ENCODE assay signal across 8 cellular contexts in genomic region chr16:28975158-28975603, GRCh38. TPM values are rescaled to one million over a fixed set of nuclear protein-coding genes. Genes with fewer than 3 reads are reported as not detected.
DNase-seq lines count a peak whose midpoint lies in the region; TF ChIP-seq lines count a peak whose summit lies in the region.

No MANE protein-coding gene starts in this region.

- POLR2A ChIA-PET in SK-N-SH (lab: Yijun Ruan, JAX): interaction anchor here (1.0 to 1.9 kb wide), 2 partner anchors 9 to 35 kb away, joined by 3 to 8 read pairs; partner anchors contain the start of gene LAT

- H3K27me3 ChIP-seq in GM23248 (replicated peaks; ENCODE audit: insufficient read depth) (no peaks in the 10 kb centered on the region), SK-N-SH (ENCODE audit: insufficient read depth) (no peaks in the 10 kb centered on the region), sigmoid colon (no peaks in the 10 kb centered on the region)

- peaks cover 3% of the 10 kb centered on the region; the same call in 1 of the 2 replicates for H3F3A ChIP-seq in GM23248 (ENCODE audit: insufficient read depth)
- H3F3A ChIP-seq in SK-N-SH (replicated peaks; ENCODE audit: insufficient read depth): peaks cover 7% of the 10 kb centered on the region

- H3K9me2 ChIP-seq in GM23248 (ENCODE audit: insufficient read depth) (no peaks in the 10 kb centered on the region), SK-N-SH (no peaks in the 10 kb centered on the region)

- DNase-seq in AG08396 (ENCODE audit: low spot score) (peak; percentile 31), GM23248 (peak; percentile 47), SK-N-SH (no peak), foreskin fibroblast (peak in 1 of 2 donors; percentile 25), sigmoid colon (no peak), NCI-H2196 (lab: John Stamatoyannopoulos, UW; ENCODE audit: unreplicated experiment) (no peak), posterior cingulate gyrus (no peak), HPDE6-E6E7 (ENCODE audit: extremely low spot score) (no peak)

- TF ChIP-seq RAD21 in SK-N-SH (IDR thresholded peaks at IDR 0.05; ENCODE audit: low read length): no peak

- peaks cover 33% of the 10 kb centered on the region for H3K79me2 ChIP-seq in GM23248 (ENCODE audit: insufficient read depth)
- H3K79me2 ChIP-seq in SK-N-SH (ENCODE audit: insufficient read depth): peaks cover 27% of the 10 kb centered on the region

- H3K9ac ChIP-seq in GM23248: peak overlapping the region; percentile 99
- peak overlapping the region; percentile 84 for H3K9ac ChIP-seq in SK-N-SH

- H3K4me2 ChIP-seq in GM23248 (ENCODE audit: unreplicated experiment) (peak overlapping the region; percentile 87), SK-N-SH (peak overlapping the region; percentile 81)

- H3K4me3 ChIP-seq in GM23248 (peak overlapping the region; percentile 96), SK-N-SH (ENCODE audit: low read depth in 2 of 2, low read length in 1 of 2) (peak overlapping the region; percentile 66 to 83), foreskin fibroblast (ENCODE audit: low read depth in 1 of 2, low read length in 2 of 2) (peak overlapping the region; percentile 85 to 94), sigmoid colon (peak overlapping the region; percentile 66 to 98 (median 91))

- no peaks in the 10 kb centered on the region for H3K9me3 ChIP-seq in GM23248 (ENCODE audit: low read depth)
- H3K9me3 ChIP-seq in SK-N-SH: no peaks in the 10 kb centered on the region
- H3K9me3 ChIP-seq in sigmoid colon: no peaks in the 10 kb centered on the region

- H3K27ac ChIP-seq in GM23248: peak overlapping the region; percentile 98
- H3K27ac ChIP-seq in SK-N-SH (ENCODE audit: low read depth in 2 of 2, low read length in 1 of 2): peak overlapping the region in 1 of 2 experiments; percentile 93; a peak in 2 of 4 replicates
- peak overlapping the region; percentile 75 to 87 (median 85) for H3K27ac ChIP-seq in sigmoid colon

- in situ Hi-C loops in GM23248 (cut with MboI): no loop called here

- no peak for TF ChIP-seq POLR2A in sigmoid colon (IDR thresholded peaks at IDR 0.05)

- CTCF ChIA-PET in SK-N-SH (lab: Yijun Ruan, JAX): interaction anchor here (1.1 to 1.6 kb wide), 2 partner anchors 12 kb away, joined by 4 to 5 read pairs; no protein-coding TSS in a partner anchor

- H2AFZ ChIP-seq in GM23248 (peak overlapping the region; percentile 97), SK-N-SH (ENCODE audit: low read depth) (peak overlapping the region; percentile 61; the same call in 1 of the 2 replicates)

- H4K20me1 ChIP-seq in GM23248 (ENCODE audit: insufficient read depth): no peaks in the 10 kb centered on the region
- H4K20me1 ChIP-seq in SK-N-SH (ENCODE audit: insufficient read depth): no peaks in the 10 kb centered on the region

- TF ChIP-seq CTCF in SK-N-SH (IDR thresholded peaks at IDR 0.05): no peak
- no peak for TF ChIP-seq CTCF in foreskin fibroblast (IDR thresholded peaks at IDR 0.05; ENCODE audit: low read depth, low read length)
- no peak for TF ChIP-seq CTCF in sigmoid colon (IDR thresholded peaks at IDR 0.05)

- TF ChIP-seq EP300 in SK-N-SH (IDR thresholded peaks at IDR 0.05; ENCODE audit: borderline replicate concordance in 1 of 2, low read depth in 1 of 2, low read length in 1 of 2) (no peak), sigmoid colon (IDR thresholded peaks at IDR 0.05) (no peak)

- H3K4me1 ChIP-seq in GM23248 (ENCODE audit: insufficient read depth) (0 out of 2 replicates have a peak, but pooled peaks cover 8% of the 10 kb centered on the region), SK-N-SH (ENCODE audit: control insufficient read depth in 1 of 2, insufficient read depth in 2 of 2, low read depth in 1 of 2, low read length in 1 of 2) (peaks cover 5 to 8% of the 10 kb centered on the region in 2 experiments; a peak in 2 of 4 replicates), sigmoid colon (peaks cover 0 to 25% (median 16%) of the 10 kb centered on the region in 4 donors)

- 8 to 10% methylated on average over 20 to 30 of the region's 30 CpGs for WGBS in GM23248 (ENCODE audit: low coverage in 1 of 2, low lambda C conversion rate in 2 of 2, missing lambda C conversion rate in 2 of 2), 2 experiments
- WGBS in SK-N-SH (ENCODE audit: low lambda C conversion rate): 4% methylated on average over 22 of the region's 30 CpGs
- 7% methylated on average over 30 of the region's 30 CpGs for WGBS in sigmoid colon, 2 donors

- H3K36me3 ChIP-seq in GM23248 (ENCODE audit: low read depth) (no peaks in the 10 kb centered on the region), SK-N-SH (replicated peaks in 1 of 2; ENCODE audit: control insufficient read depth in 1 of 2, insufficient read depth in 2 of 2, low read length in 1 of 2) (no peaks in the 10 kb centered on the region), sigmoid colon (peaks cover 0 to 26% (median 13%) of the 10 kb centered on the region in 4 donors)

- intact Hi-C loops in sigmoid colon (cut with DNase I): no loop called here
- intact Hi-C loops in posterior cingulate gyrus (cut with DNase I): no loop called here

TF ChIP-seq in SK-N-SH, 30 proteins besides CTCF, POLR2A, EP300 and RAD21 (continues in another document):
- TF ChIP-seq, protein P1, sequence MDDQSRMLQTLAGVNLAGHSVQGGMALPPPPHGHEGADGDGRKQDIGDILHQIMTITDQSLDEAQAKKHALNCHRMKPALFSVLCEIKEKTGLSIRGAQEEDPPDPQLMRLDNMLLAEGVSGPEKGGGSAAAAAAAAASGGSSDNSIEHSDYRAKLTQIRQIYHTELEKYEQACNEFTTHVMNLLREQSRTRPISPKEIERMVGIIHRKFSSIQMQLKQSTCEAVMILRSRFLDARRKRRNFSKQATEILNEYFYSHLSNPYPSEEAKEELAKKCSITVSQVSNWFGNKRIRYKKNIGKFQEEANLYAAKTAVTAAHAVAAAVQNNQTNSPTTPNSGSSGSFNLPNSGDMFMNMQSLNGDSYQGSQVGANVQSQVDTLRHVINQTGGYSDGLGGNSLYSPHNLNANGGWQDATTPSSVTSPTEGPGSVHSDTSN (IDR thresholded peaks at IDR 0.05): no peak
- TF ChIP-seq, protein P2, sequence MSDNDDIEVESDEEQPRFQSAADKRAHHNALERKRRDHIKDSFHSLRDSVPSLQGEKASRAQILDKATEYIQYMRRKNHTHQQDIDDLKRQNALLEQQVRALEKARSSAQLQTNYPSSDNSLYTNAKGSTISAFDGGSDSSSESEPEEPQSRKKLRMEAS (IDR thresholded peaks at IDR 0.05; ENCODE audit: low read depth): no peak
- no peak for TF ChIP-seq NFIC (IDR thresholded peaks at IDR 0.05; ENCODE audit: borderline replicate concordance)

RNA-seq across cellular contexts. Expression of gene SPNS1, which starts 0.6 kb away (rescaled TPM):
- total RNA-seq in GM23248 (2014; rRNA removed; shearing (Covaris generic)): 44.3 and 48.4 TPM in 2 replicates
- polyA plus RNA-seq in GM23248 (2016; fragmentation: Nextera tagmentation; extraction: Ambion mirVana) (41.3 and 46.9 TPM in 2 replicates), SK-N-SH (2012; rRNA removed) (24.8 and 41.1 TPM in 2 replicates), sigmoid colon (10 to 100 TPM in 2 of 3 donors, 1 to 10 TPM in 1; 6.6 to 40.2 (median 14.1) TPM)
- 12.5 and 20.6 TPM in 2 replicates for polyA plus RNA-seq in SK-N-SH (2012; cell fraction: cytosol; rRNA removed)
- polyA plus RNA-seq in SK-N-SH (2012; cell fraction: nucleus; rRNA removed): 104 and 116 TPM in 2 replicates
- total RNA-seq in sigmoid colon: 10 to 100 TPM; 14.3 to 30.5 (median 14.7) TPM

RNA-seq across cellular contexts. Expression of gene LAT, which starts 9.7 kb away (rescaled TPM):
- 2.4 and 2.9 TPM in 2 replicates for total RNA-seq in GM23248 (2014; rRNA removed; shearing (Covaris generic))
- polyA plus RNA-seq in GM23248 (2016; fragmentation: Nextera tagmentation; extraction: Ambion mirVana): 2.3 and 2.4 TPM in 2 replicates
- 8.0 and 8.6 TPM in 2 replicates for polyA plus RNA-seq in SK-N-SH (2012; rRNA removed)
- polyA plus RNA-seq in SK-N-SH (2012; cell fraction: cytosol; rRNA removed): 0.62 and 1.3 TPM in 2 replicates
- 101 and 132 TPM in 2 replicates for polyA plus RNA-seq in SK-N-SH (2012; cell fraction: nucleus; rRNA removed)
- total RNA-seq in sigmoid colon: 10 to 100 TPM in 2 of 4 donors, 1 to 10 TPM in 2; 6.6 to 19.1 (median 9.3) TPM
- 10 to 100 TPM in 1 of 3 donors, 1 to 10 TPM in 2; 1.4 to 26.2 (median 2.4) TPM for polyA plus RNA-seq in sigmoid colon

RNA-seq across cellular contexts. Expression of gene NFATC2IP, which starts 24.4 kb away (rescaled TPM):
- total RNA-seq in GM23248 (2014; rRNA removed; shearing (Covaris generic)): 12.1 and 16.8 TPM in 2 replicates
- polyA plus RNA-seq in GM23248 (2016; fragmentation: Nextera tagmentation; extraction: Ambion mirVana) (11.4 and 15.7 TPM in 2 replicates), SK-N-SH (2012; rRNA removed) (41.9 and 56.1 TPM in 2 replicates), sigmoid colon (10 to 100 TPM; 12.6 to 42.5 (median 16.2) TPM)
- 20.6 and 27.3 TPM in 2 replicates for polyA plus RNA-seq in SK-N-SH (2012; cell fraction: cytosol; rRNA removed)
- 227 and 280 TPM in 2 replicates for polyA plus RNA-seq in SK-N-SH (2012; cell fraction: nucleus; rRNA removed)
- 10 to 100 TPM; 17.4 to 32.4 (median 22.3) TPM for total RNA-seq in sigmoid colon

RNA-seq across cellular contexts. Expression of gene CD19, which starts 43.4 kb away (rescaled TPM):
- total RNA-seq in GM23248 (2014; rRNA removed; shearing (Covaris generic)): not detected in 2 replicates
- polyA plus RNA-seq in GM23248 (2016; fragmentation: Nextera tagmentation; extraction: Ambion mirVana): not detected in 2 replicates
- polyA plus RNA-seq in SK-N-SH (2012; rRNA removed): not detected in 2 replicates
- polyA plus RNA-seq in SK-N-SH (2012; cell fraction: cytosol; rRNA removed): not detected in 2 replicates
- not detected in 2 replicates for polyA plus RNA-seq in SK-N-SH (2012; cell fraction: nucleus; rRNA removed)
- not detected for total RNA-seq in sigmoid colon
- polyA plus RNA-seq in sigmoid colon: 10 to 100 TPM in 1 of 3 donors, 1 to 10 TPM in 1, not detected in 1; 1.4 to 45.9 TPM

RNA-seq across cellular contexts. Expression of gene RABEP2, which starts 50.1 kb away (rescaled TPM):
- 34.7 and 53.4 TPM in 2 replicates for total RNA-seq in GM23248 (2014; rRNA removed; shearing (Covaris generic))
- polyA plus RNA-seq in GM23248 (2016; fragmentation: Nextera tagmentation; extraction: Ambion mirVana) (14.0 and 15.4 TPM in 2 replicates), SK-N-SH (2012; rRNA removed) (35.6 and 46.1 TPM in 2 replicates), sigmoid colon (10 to 100 TPM; 30.0 to 48.7 (median 35.4) TPM)
- polyA plus RNA-seq in SK-N-SH (2012; cell fraction: cytosol; rRNA removed): 22.5 and 30.6 TPM in 2 replicates
- polyA plus RNA-seq in SK-N-SH (2012; cell fraction: nucleus; rRNA removed): 61.9 and 80.1 TPM in 2 replicates
- 10 to 100 TPM in 3 of 4 donors, 1 to 10 TPM in 1; 9.9 to 43.2 (median 15.0) TPM for total RNA-seq in sigmoid colon

Comparison
In these comparisons a context has a peak if more than half of its experiments do, and no peak if none do; other contexts are left out.
1. DNase-seq: peak in AG08396 (single experiment) and GM23248 (single experiment); none in SK-N-SH (single experiment), sigmoid colon (single experiment), NCI-H2196 (single experiment), posterior cingulate gyrus (0 of 10) and HPDE6-E6E7 (single experiment).
2. Peak in every context shown above with its lines, with median percentiles within 50 percentile points of each other: H3K4me3 ChIP-seq.